ENCODE assay signal across 14 cellular contexts in the genomic region with DNA sequence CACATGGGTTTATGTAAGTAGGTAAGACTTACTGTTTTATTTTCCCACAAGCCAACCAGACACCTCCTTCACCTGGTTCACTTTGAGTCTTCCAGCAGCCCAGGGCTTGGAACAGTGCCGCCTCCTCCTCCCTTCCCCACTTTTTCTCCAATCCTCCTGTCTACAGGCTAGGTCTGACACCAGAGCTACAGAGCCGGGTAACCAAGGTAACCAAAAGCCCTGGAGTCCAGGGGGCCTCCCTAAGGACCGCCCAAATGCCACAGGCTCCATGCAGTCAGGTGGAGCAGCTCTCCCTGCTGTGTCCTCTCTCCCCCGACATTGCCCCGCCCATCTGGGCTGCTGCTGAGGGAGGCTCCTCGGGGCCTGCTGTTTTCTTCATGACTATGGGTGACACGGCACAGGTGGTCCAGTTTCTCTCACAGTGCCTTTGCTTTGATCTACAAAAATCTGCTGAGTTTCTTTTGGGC.
DNase-seq lines count a peak whose midpoint lies in the region; ATAC-seq and TF ChIP-seq lines count a peak whose summit lies in the region.
"Had no signal": no experiment of that assay in that cellular context is flagged by ENCODE, and none has a peak within 500 bp of the region (broad histone marks: within the 10 kb centered on the region; RNA-seq: fewer than 3 reads in every experiment).

No MANE protein-coding gene starts in this region.

- H3K27ac ChIP-seq in osteoblast (ENCODE audit: low read depth, low read length) (no peak overlapping the region), uterus (no peak overlapping the region)
- no peak overlapping the region for H3K27ac ChIP-seq in CD4-positive, alpha-beta T cell (ENCODE audit: low read depth, low read length)
- H3K27ac ChIP-seq: cardiac muscle cell had no signal

- H3K36me3 ChIP-seq in HAP-1 (replicated peaks) (no peaks in the 10 kb centered on the region), endocrine pancreas (ENCODE audit: control insufficient read depth, insufficient read depth, low read length) (no peaks in the 10 kb centered on the region), osteoblast (ENCODE audit: insufficient read depth, low read length) (no peaks in the 10 kb centered on the region), uterus (no peaks in the 10 kb centered on the region)
- H3K36me3 ChIP-seq: cardiac muscle cell had no signal

- H3K4me3 Mint-ChIP-seq in CD4-positive, alpha-beta T cell, result no peak overlapping the region
- H3K4me3 Mint-ChIP-seq: stimulated activated memory B cell treated with anti-CD40 and anti-IgM and Interleukin-4, amounts not matched to agents 10 μg/mL and 1 μg/mL and 100 μg/mL, for 72 hours had no signal

- H3K4me3 ChIP-seq in HAP-1 (no peak overlapping the region), endocrine pancreas (ENCODE audit: control insufficient read depth, insufficient read depth, low read length) (no peak overlapping the region), osteoblast (ENCODE audit: insufficient read depth, low read length) (no peak overlapping the region), uterus (no peak overlapping the region)
- H3K4me3 ChIP-seq: cardiac muscle cell had no signal

- no peak for TF ChIP-seq POLR2A in uterus (IDR thresholded peaks at IDR 0.05)

- no peaks in the 10 kb centered on the region for H3K9me3 Mint-ChIP-seq in CD4-positive, alpha-beta T cell
- H3K9me3 Mint-ChIP-seq: activated T-helper 2 cell treated with anti-CD3 and anti-CD28 coated beads, Interferon-gamma antibody, Interleukin-2, Interleukin-4, amounts not matched to agents 10 μg/mL and 5 μg/mL and 100 μg/mL, durations not matched to agents 14 hours and 24 hours and 36 hours; stimulated activated memory B cell treated with anti-CD40 and anti-IgM and Interleukin-4, amounts not matched to agents 10 μg/mL and 1 μg/mL and 100 μg/mL, for 72 hours had no signal

- H3K4me1 Mint-ChIP-seq in CD4-positive, alpha-beta T cell (ENCODE audit: low read depth), result no peaks in the 10 kb centered on the region

- ATAC-seq in CD4-positive, alpha-beta T cell (ENCODE audit: poor library complexity), result no peak
- ATAC-seq: left lobe of liver; stimulated activated memory B cell treated with anti-CD40 and anti-IgM and Interleukin-4, amounts not matched to agents 10 μg/mL and 1 μg/mL and 100 μg/mL, for 72 hours had no signal

- POLR2A ChIA-PET in CD4-positive, alpha-beta T cell (lab: Charles Lee), result no interaction called here

- no peaks in the 10 kb centered on the region for H3K79me2 ChIP-seq in osteoblast (ENCODE audit: insufficient read depth, low read length)

- no peaks in the 10 kb centered on the region for H4K20me1 ChIP-seq in osteoblast (ENCODE audit: insufficient read depth, low read length)

- no peak overlapping the region for H2AFZ ChIP-seq in osteoblast (ENCODE audit: low read length)

- no peaks in the 10 kb centered on the region for H3K36me3 Mint-ChIP-seq in CD4-positive, alpha-beta T cell (ENCODE audit: low read depth)
- H3K36me3 Mint-ChIP-seq: stimulated activated memory B cell treated with anti-CD40 and anti-IgM and Interleukin-4, amounts not matched to agents 10 μg/mL and 1 μg/mL and 100 μg/mL, for 72 hours had no signal

- H3K27me3 Mint-ChIP-seq in CD4-positive, alpha-beta T cell, result no peaks in the 10 kb centered on the region

- H3K4me2 ChIP-seq in osteoblast (ENCODE audit: insufficient read depth, low read length), result no peak overlapping the region

- H3K9me3 ChIP-seq in HAP-1 (no peaks in the 10 kb centered on the region), endocrine pancreas (ENCODE audit: control insufficient read depth, low read length) (no peaks in the 10 kb centered on the region), osteoblast (ENCODE audit: low read depth, low read length) (no peaks in the 10 kb centered on the region), uterus (no peaks in the 10 kb centered on the region)
- H3K9me3 ChIP-seq in CD4-positive, alpha-beta T cell (ENCODE audit: control insufficient read depth, low read length), result no peaks in the 10 kb centered on the region

- H3K27me3 ChIP-seq in HAP-1 (ENCODE audit: low read depth) (no peaks in the 10 kb centered on the region), endocrine pancreas (ENCODE audit: control insufficient read depth, insufficient read depth, low read length) (no peaks in the 10 kb centered on the region), osteoblast (ENCODE audit: insufficient read depth, low read length) (peaks cover 4% of the 10 kb centered on the region), uterus (no peaks in the 10 kb centered on the region)
- H3K27me3 ChIP-seq in CD4-positive, alpha-beta T cell (ENCODE audit: control insufficient read depth, insufficient read depth, low read length), result no peaks in the 10 kb centered on the region

- TF ChIP-seq CTCF in osteoblast (IDR thresholded peaks at IDR 0.05; ENCODE audit: extremely low read depth, low read depth, low read length) (no peak), GM10266 (IDR thresholded peaks at IDR 0.05; ENCODE audit: control insufficient read depth, insufficient read depth, low read depth, missing control alignments) (no peak), uterus (IDR thresholded peaks at IDR 0.05) (no peak)
- TF ChIP-seq CTCF in CD4-positive, alpha-beta T cell (IDR thresholded peaks at IDR 0.05), result no peak

- H3K4me1 ChIP-seq in HAP-1, result peaks cover 24% of the 10 kb centered on the region
- H3K4me1 ChIP-seq in endocrine pancreas (ENCODE audit: control insufficient read depth, insufficient read depth, low read length), result no peaks in the 10 kb centered on the region
- peaks cover 10% of the 10 kb centered on the region for H3K4me1 ChIP-seq in osteoblast (ENCODE audit: insufficient read depth, low read length)
- H3K4me1 ChIP-seq in uterus, result no peaks in the 10 kb centered on the region

- H3K9ac ChIP-seq in endocrine pancreas (ENCODE audit: control insufficient read depth, insufficient read depth, low read length), result peak overlapping the region; percentile 1

- intact Hi-C loops in CD4-positive, alpha-beta T cell (cut with DNase I, micrococcal nuclease), result no loop called here
- intact Hi-C loops in uterus (cut with DNase I; ENCODE audit: low total_unique reads), result no loop called here

- in situ Hi-C loops in HAP-1 (cut with MboI; ENCODE audit: low sequenced_read_pairs), result no loop called here

- no peak overlapping the region for H3K27ac Mint-ChIP-seq in CD4-positive, alpha-beta T cell
- H3K27ac Mint-ChIP-seq: activated T-helper 2 cell treated with anti-CD3 and anti-CD28 coated beads, Interferon-gamma antibody, Interleukin-2, Interleukin-4, amounts not matched to agents 10 μg/mL and 5 μg/mL and 100 μg/mL, durations not matched to agents 14 hours and 24 hours and 36 hours; stimulated activated memory B cell treated with anti-CD40 and anti-IgM and Interleukin-4, amounts not matched to agents 10 μg/mL and 1 μg/mL and 100 μg/mL, for 72 hours had no signal

- CTCF ChIA-PET in CD4-positive, alpha-beta T cell (lab: Charles Lee), result no interaction called here

- DNase-seq in HAP-1 (ENCODE audit: low spot score in 2 of 2) (peak; percentile 84 to 94), NCI-H2107 (lab: John Stamatoyannopoulos, UW) (peak; percentile 24), osteoblast (ENCODE audit: insufficient read length, low spot score, missing footprints) (peak; percentile 26), NCI-H446 treated with DMSO at 0.1 percent for 48 hours (lab: John Stamatoyannopoulos, UW) (no peak), GM10266 (ENCODE audit: extremely low spot score) (no peak), uterus (no peak)
- no peak for DNase-seq in CD4-positive, alpha-beta T cell
- DNase-seq: activated CD4-positive, CD25-positive, alpha-beta regulatory T cell treated with anti-CD3 and anti-CD28 coated beads, Interleukin-2, amount 50 U/mL, for 72 hours; NCI-H2081 treated with DMSO at 0.1 percent for 48 hours had no signal

Comparison
In these comparisons a context has a peak if more than half of its experiments do, and no peak if none do; other contexts are left out.
1. DNase-seq: peak in HAP-1 (2 of 2), NCI-H2107 (single experiment) and osteoblast (single experiment); none in NCI-H446 treated with DMSO at 0.1 percent for 48 hours (single experiment), GM10266 (single experiment), CD4-positive, alpha-beta T cell (0 of 10) and uterus (0 of 2).